ENCODE assay signal across 8 cellular contexts in the genomic region with DNA sequence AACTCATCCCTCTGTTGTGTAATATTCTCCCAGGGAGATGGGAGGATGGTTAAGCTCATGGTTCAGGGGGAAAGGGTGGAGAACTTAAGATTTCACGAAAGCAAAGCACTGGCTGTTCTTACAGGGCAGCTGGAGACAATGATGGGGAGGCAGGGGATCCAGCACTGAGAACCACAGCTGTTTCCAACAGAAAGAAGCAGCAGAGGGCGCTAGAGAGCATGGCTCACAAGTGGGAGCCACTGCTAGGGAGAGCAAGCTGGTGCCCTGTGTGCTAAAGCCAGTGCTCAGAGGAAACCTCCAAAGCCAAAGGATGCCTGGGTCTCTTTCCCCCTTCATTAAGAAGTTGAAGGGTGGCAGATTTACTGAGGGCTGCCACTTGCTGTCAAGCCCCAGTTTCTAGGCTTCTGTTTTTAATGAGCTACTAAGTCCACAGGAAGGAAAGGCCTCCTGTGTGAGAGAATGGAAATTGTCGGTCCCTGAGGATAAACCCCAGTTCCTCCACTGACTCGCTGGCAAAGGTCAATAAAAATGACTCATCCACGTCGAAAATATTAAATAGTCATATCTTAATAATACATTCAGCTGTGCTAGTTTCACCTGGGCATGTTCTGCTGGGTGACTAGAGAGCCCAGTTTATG.
DNase-seq lines count a peak whose midpoint lies in the region; ATAC-seq and TF ChIP-seq lines count a peak whose summit lies in the region.

No MANE protein-coding gene starts in this region.

- TF ChIP-seq CTCF in BE2C (IDR thresholded peaks at IDR 0.05; ENCODE audit: low read depth, low read length): peak; percentile 92
- TF ChIP-seq CTCF in activated CD8-positive, alpha-beta T cell treated with anti-CD3 and anti-CD28 coated beads for 36 hours (IDR thresholded peaks at IDR 0.05): peak; percentile 88
- TF ChIP-seq CTCF in nephron progenitor cell (IDR thresholded peaks at IDR 0.05): peak; percentile 89
- peak in 5 of 6 experiments; percentile 11 to 52 (median 26) for TF ChIP-seq CTCF in thyroid gland (IDR thresholded peaks at IDR 0.05)

- no peaks in the 10 kb centered on the region for H3K9me3 ChIP-seq in BE2C
- H3K9me3 ChIP-seq in thyroid gland: no peaks in the 10 kb centered on the region

- ATAC-seq in GM18868 (IDR thresholded peaks at IDR 0.05; ENCODE audit: unreplicated experiment) (peak; percentile 46), esophagus mucosa (peak; percentile 77), GM21447 (IDR thresholded peaks at IDR 0.05; ENCODE audit: unreplicated experiment) (no peak)
- ATAC-seq in activated CD8-positive, alpha-beta T cell treated with anti-CD3 and anti-CD28 coated beads for 36 hours: peak; percentile 79

- H3K4me3 Mint-ChIP-seq in activated CD8-positive, alpha-beta T cell treated with anti-CD3 and anti-CD28 coated beads for 36 hours: no peak overlapping the region
- no peak overlapping the region for H3K4me3 Mint-ChIP-seq in nephron progenitor cell

- DNase-seq in BE2C (peak; percentile 76), NCI-H128 (lab: John Stamatoyannopoulos, UW; ENCODE audit: unreplicated experiment) (peak; percentile 7), nephron progenitor cell (peak; percentile 85), thyroid gland (peak; percentile 24 to 45)
- peak; percentile 82 for DNase-seq in activated CD8-positive, alpha-beta T cell treated with anti-CD3 and anti-CD28 coated beads for 36 hours

- 39 to 48% methylated on average over 6 of the region's 6 CpGs for WGBS in thyroid gland, 2 donors

- intact Hi-C loops in activated CD8-positive, alpha-beta T cell treated with anti-CD3 and anti-CD28 coated beads for 36 hours (cut with micrococcal nuclease): no loop called here
- intact Hi-C loops in thyroid gland (cut with DNase I): no loop called here

- H3K4me1 Mint-ChIP-seq in activated CD8-positive, alpha-beta T cell treated with anti-CD3 and anti-CD28 coated beads for 36 hours (ENCODE audit: low read depth): peaks cover 23% of the 10 kb centered on the region
- H3K4me1 Mint-ChIP-seq in nephron progenitor cell: peaks cover 81% of the 10 kb centered on the region

- POLR2A ChIA-PET in activated CD8-positive, alpha-beta T cell treated with anti-CD3 and anti-CD28 coated beads for 36 hours (lab: Charles Lee): interaction anchor here (0.9 kb wide), 1 partner anchor 291 kb away, joined by 3 read pairs; no protein-coding TSS in a partner anchor

- no peak overlapping the region for H3K27ac Mint-ChIP-seq in activated CD8-positive, alpha-beta T cell treated with anti-CD3 and anti-CD28 coated beads for 36 hours
- peak overlapping the region; percentile 75 for H3K27ac Mint-ChIP-seq in nephron progenitor cell

- H3K4me1 ChIP-seq in BE2C (no peaks in the 10 kb centered on the region), thyroid gland (no peaks in the 10 kb centered on the region)

- CTCF ChIA-PET in activated CD8-positive, alpha-beta T cell treated with anti-CD3 and anti-CD28 coated beads for 36 hours (lab: Charles Lee): interaction anchor here (0.6 to 3.7 kb wide), 26 partner anchors 9 to 1045 kb away, joined by 3 to 29 read pairs (median 4); no protein-coding TSS in a partner anchor

- no peaks in the 10 kb centered on the region for H3K27me3 Mint-ChIP-seq in activated CD8-positive, alpha-beta T cell treated with anti-CD3 and anti-CD28 coated beads for 36 hours
- peaks cover 14% of the 10 kb centered on the region for H3K27me3 Mint-ChIP-seq in nephron progenitor cell (ENCODE audit: low read depth, poor library complexity)

- TF ChIP-seq POLR2A in thyroid gland (IDR thresholded peaks at IDR 0.05): no peak

- H3K36me3 ChIP-seq in BE2C (no peaks in the 10 kb centered on the region), thyroid gland (no peaks in the 10 kb centered on the region)

- no peak overlapping the region for H3K27ac ChIP-seq in thyroid gland

- H3K36me3 Mint-ChIP-seq in activated CD8-positive, alpha-beta T cell treated with anti-CD3 and anti-CD28 coated beads for 36 hours (ENCODE audit: low read depth): no peaks in the 10 kb centered on the region
- H3K36me3 Mint-ChIP-seq in nephron progenitor cell (ENCODE audit: low read depth): no peaks in the 10 kb centered on the region

- no peaks in the 10 kb centered on the region for H3K9me3 Mint-ChIP-seq in activated CD8-positive, alpha-beta T cell treated with anti-CD3 and anti-CD28 coated beads for 36 hours
- H3K9me3 Mint-ChIP-seq in nephron progenitor cell: no peaks in the 10 kb centered on the region

- H3K27me3 ChIP-seq in BE2C (peaks cover 3% of the 10 kb centered on the region; the same call in 1 of the 2 replicates), thyroid gland (no peaks in the 10 kb centered on the region)

- no peak overlapping the region for H3K4me3 ChIP-seq in BE2C (ENCODE audit: low read depth, low read length)
- no peak overlapping the region for H3K4me3 ChIP-seq in thyroid gland (replicated peaks in 1 of 3)

Comparison
In these comparisons a context has a peak if more than half of its experiments do, and no peak if none do; other contexts are left out.
1. DNase-seq: peak in every context shown above with its lines; median percentile 85 in nephron progenitor cell; 82 in activated CD8-positive, alpha-beta T cell treated with anti-CD3 and anti-CD28 coated beads for 36 hours; 76 in BE2C; 34 in thyroid gland; 7 in NCI-H128.
2. CTCF ChIP-seq: peak in every context shown above with its lines; median percentile 92 in BE2C; 89 in nephron progenitor cell; 88 in activated CD8-positive, alpha-beta T cell treated with anti-CD3 and anti-CD28 coated beads for 36 hours; 26 in thyroid gland.